1 cellular context compared by ENCODE assay signal in genomic region chr2:217899231-217900009, GRCh38.
TF ChIP-seq lines count a peak whose summit lies in the region.

No MANE protein-coding gene starts in this region.

TF ChIP-seq in HepG2, 621 proteins besides CTCF, POLR2A, EP300 and RAD21 (continued from another document and continues in another):
- TF ChIP-seq NCOA2 (CRISPR knock-in tag; IDR thresholded peaks at IDR 0.05) (no peak), NFE2L1 (CRISPR knock-in tag; IDR thresholded peaks at IDR 0.05; ENCODE audit: borderline replicate concordance) (no peak), ISX (CRISPR knock-in tag; conservative IDR thresholded peaks at IDR 0.05) (no peak), MATR3 (CRISPR knock-in tag; IDR thresholded peaks at IDR 0.05) (no peak), ZNF251 (CRISPR knock-in tag; IDR thresholded peaks at IDR 0.05) (no peak), ZNF513 (CRISPR knock-in tag; conservative IDR thresholded peaks at IDR 0.05) (no peak), MBNL3 (CRISPR knock-in tag; conservative IDR thresholded peaks at IDR 0.05) (no peak), HIVEP1 (CRISPR knock-in tag; IDR thresholded peaks at IDR 0.05) (peak; percentile 14; the same call in 1 of the 2 replicates), SALL1 (CRISPR knock-in tag; IDR thresholded peaks at IDR 0.05) (peak; percentile 80), ZNF768 (CRISPR knock-in tag; IDR thresholded peaks at IDR 0.05) (0 out of 2 replicates have a peak, but pooled peaks have one; percentile 6), SUZ12 (IDR thresholded peaks at IDR 0.05; ENCODE audit: low read depth, low read length) (no peak), ARID3A (IDR thresholded peaks at IDR 0.05; ENCODE audit: low read depth, low read length) (peak; percentile 33; the same call in 1 of the 2 replicates), ZZZ3 (CRISPR knock-in tag; IDR thresholded peaks at IDR 0.05; ENCODE audit: borderline replicate concordance) (0 out of 2 replicates have a peak, but pooled peaks have one; percentile 48), ZUFSP (CRISPR knock-in tag; IDR thresholded peaks at IDR 0.05; ENCODE audit: borderline replicate concordance) (no peak), RCOR2 (CRISPR knock-in tag; IDR thresholded peaks at IDR 0.05) (peak; percentile 50; the same call in 1 of the 2 replicates), TERF1 (CRISPR knock-in tag; IDR thresholded peaks at IDR 0.05) (no peak), ZNF225 (CRISPR knock-in tag; IDR thresholded peaks at IDR 0.05) (no peak), ZNF232 (CRISPR knock-in tag; IDR thresholded peaks at IDR 0.05; ENCODE audit: borderline replicate concordance) (no peak; the same call in 1 of the 2 replicates), FOXO1 (CRISPR knock-in tag; IDR thresholded peaks at IDR 0.05) (peak; percentile 32; the same call in 1 of the 2 replicates), IRF2 (CRISPR knock-in tag; IDR thresholded peaks at IDR 0.05) (peak; percentile 74), DMAP1 (CRISPR knock-in tag; IDR thresholded peaks at IDR 0.05) (no peak), YEATS4 (CRISPR knock-in tag; IDR thresholded peaks at IDR 0.05; ENCODE audit: borderline replicate concordance) (no peak), PRDM10 (CRISPR knock-in tag; IDR thresholded peaks at IDR 0.05; ENCODE audit: low read depth) (peak; percentile 71), MXD3 (CRISPR knock-in tag; IDR thresholded peaks at IDR 0.05) (peak; percentile 64; the same call in 1 of the 2 replicates), ELF4 (CRISPR knock-in tag; IDR thresholded peaks at IDR 0.05; ENCODE audit: borderline replicate concordance) (no peak), SRF (IDR thresholded peaks at IDR 0.05; ENCODE audit: low read depth, low read length) (0 out of 2 replicates have a peak, but pooled peaks have one; percentile 2), KDM1A (CRISPR knock-in tag; IDR thresholded peaks at IDR 0.05) (peak; percentile 30; the same call in 1 of the 2 replicates), SETDB1 (CRISPR knock-in tag; IDR thresholded peaks at IDR 0.05; ENCODE audit: borderline replicate concordance) (no peak), ZNF441 (CRISPR knock-in tag; IDR thresholded peaks at IDR 0.05; ENCODE audit: borderline replicate concordance) (0 out of 2 replicates have a peak, but pooled peaks have one; percentile 23), ESRRA (CRISPR knock-in tag; IDR thresholded peaks at IDR 0.05; ENCODE audit: low read depth) (0 out of 2 replicates have a peak, but pooled peaks have one; percentile 25), ZNF335 (CRISPR knock-in tag; IDR thresholded peaks at IDR 0.05) (peak; percentile 55; the same call in 1 of the 2 replicates), ZNF350 (CRISPR knock-in tag; IDR thresholded peaks at IDR 0.05; ENCODE audit: borderline replicate concordance, low read depth) (0 out of 2 replicates have a peak, but pooled peaks have one; percentile 27), DNMT1 (CRISPR knock-in tag; IDR thresholded peaks at IDR 0.05) (peak; percentile 90; the same call in 1 of the 2 replicates), HINFP (CRISPR knock-in tag; IDR thresholded peaks at IDR 0.05; ENCODE audit: low read depth) (no peak), ZBTB37 (CRISPR knock-in tag; IDR thresholded peaks at IDR 0.05) (no peak), ZSCAN12 (CRISPR knock-in tag; IDR thresholded peaks at IDR 0.05) (no peak), ZIK1 (CRISPR knock-in tag; IDR thresholded peaks at IDR 0.05; ENCODE audit: borderline replicate concordance, low read depth) (peak; percentile 70; the same call in 1 of the 2 replicates), PHF5A (CRISPR knock-in tag; IDR thresholded peaks at IDR 0.05; ENCODE audit: low read depth, unreplicated experiment) (peak; percentile 82), ZSCAN25 (CRISPR knock-in tag; IDR thresholded peaks at IDR 0.05) (peak; percentile 55; the same call in 1 of the 2 replicates), HOXD1 (CRISPR knock-in tag; IDR thresholded peaks at IDR 0.05) (no peak), ZNF747 (CRISPR knock-in tag; IDR thresholded peaks at IDR 0.05; ENCODE audit: borderline replicate concordance) (no peak), HNRNPH1 (optimal IDR thresholded peaks at IDR 0.05; ENCODE audit: low read depth, low read length) (peak; percentile 66), TFE3 (CRISPR knock-in tag; IDR thresholded peaks at IDR 0.05) (peak; percentile 15; the same call in 1 of the 2 replicates), ZNF816 (CRISPR knock-in tag; IDR thresholded peaks at IDR 0.05; ENCODE audit: borderline replicate concordance) (0 out of 2 replicates have a peak, but pooled peaks have one; percentile 23), SSRP1 (CRISPR knock-in tag; IDR thresholded peaks at IDR 0.05) (0 out of 2 replicates have a peak, but pooled peaks have one; percentile 5), NR2F6 (IDR thresholded peaks at IDR 0.05) (no peak), NR2F6 (CRISPR knock-in tag; IDR thresholded peaks at IDR 0.05) (peak; percentile 47; the same call in 1 of the 2 replicates), ZNF276 (CRISPR knock-in tag; IDR thresholded peaks at IDR 0.05; ENCODE audit: low read depth) (0 out of 2 replicates have a peak, but pooled peaks have one; percentile 33), YY1 (IDR thresholded peaks at IDR 0.05; ENCODE audit: insufficient read depth, insufficient replicate concordance, low read depth, low read length) (no peak), THAP11 (CRISPR knock-in tag; IDR thresholded peaks at IDR 0.05) (peak; percentile 60)
